1 cellular context compared by ENCODE assay signal in the genomic region with DNA sequence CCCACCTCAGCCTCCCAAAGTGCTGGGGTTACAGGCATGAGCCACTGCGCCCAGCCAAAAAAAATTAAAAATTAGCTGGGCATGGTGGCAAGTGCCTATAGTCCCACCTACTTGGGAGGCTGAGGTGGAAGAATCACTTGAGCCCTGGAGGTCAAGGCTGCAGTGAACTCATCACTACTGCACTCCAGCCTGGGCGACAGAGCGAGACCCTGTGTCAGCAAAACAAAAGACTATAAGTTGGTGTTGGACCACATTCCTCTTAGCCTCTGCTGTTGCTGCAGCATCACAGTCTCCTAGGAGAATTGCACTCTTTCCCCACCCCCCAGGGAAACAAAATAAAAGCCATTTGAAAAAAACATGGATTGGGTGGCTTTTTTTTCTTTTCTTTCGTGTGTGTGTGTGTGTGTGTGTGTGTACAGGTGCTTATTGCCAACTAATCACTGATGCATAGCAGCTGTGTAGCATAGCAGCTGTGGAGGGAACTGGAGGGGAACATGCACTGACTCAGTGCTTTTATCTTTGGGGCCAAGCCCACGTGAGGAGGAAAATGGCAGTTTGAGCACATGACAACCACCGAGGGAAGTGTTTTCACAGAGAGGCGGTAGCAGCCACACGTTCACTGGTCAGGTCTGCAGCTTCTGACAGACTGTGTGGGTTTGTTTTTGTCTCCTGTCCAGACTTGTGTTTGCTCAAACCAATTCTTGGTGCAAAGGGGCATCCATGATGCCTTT.
A peak's percentile ranks its signal among the peaks of the same experiment; 100 is the strongest.
TF ChIP-seq lines count a peak whose summit lies in the region.

No MANE protein-coding gene starts in this region.

TF ChIP-seq in K562, 482 proteins besides CTCF, POLR2A, EP300 and RAD21 (continued from another document and continues in another):
- TF ChIP-seq, protein P1, sequence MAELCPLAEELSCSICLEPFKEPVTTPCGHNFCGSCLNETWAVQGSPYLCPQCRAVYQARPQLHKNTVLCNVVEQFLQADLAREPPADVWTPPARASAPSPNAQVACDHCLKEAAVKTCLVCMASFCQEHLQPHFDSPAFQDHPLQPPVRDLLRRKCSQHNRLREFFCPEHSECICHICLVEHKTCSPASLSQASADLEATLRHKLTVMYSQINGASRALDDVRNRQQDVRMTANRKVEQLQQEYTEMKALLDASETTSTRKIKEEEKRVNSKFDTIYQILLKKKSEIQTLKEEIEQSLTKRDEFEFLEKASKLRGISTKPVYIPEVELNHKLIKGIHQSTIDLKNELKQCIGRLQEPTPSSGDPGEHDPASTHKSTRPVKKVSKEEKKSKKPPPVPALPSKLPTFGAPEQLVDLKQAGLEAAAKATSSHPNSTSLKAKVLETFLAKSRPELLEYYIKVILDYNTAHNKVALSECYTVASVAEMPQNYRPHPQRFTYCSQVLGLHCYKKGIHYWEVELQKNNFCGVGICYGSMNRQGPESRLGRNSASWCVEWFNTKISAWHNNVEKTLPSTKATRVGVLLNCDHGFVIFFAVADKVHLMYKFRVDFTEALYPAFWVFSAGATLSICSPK (IDR thresholded peaks at IDR 0.05; ENCODE audit: borderline replicate concordance) = no peak
- TF ChIP-seq, protein P2, sequence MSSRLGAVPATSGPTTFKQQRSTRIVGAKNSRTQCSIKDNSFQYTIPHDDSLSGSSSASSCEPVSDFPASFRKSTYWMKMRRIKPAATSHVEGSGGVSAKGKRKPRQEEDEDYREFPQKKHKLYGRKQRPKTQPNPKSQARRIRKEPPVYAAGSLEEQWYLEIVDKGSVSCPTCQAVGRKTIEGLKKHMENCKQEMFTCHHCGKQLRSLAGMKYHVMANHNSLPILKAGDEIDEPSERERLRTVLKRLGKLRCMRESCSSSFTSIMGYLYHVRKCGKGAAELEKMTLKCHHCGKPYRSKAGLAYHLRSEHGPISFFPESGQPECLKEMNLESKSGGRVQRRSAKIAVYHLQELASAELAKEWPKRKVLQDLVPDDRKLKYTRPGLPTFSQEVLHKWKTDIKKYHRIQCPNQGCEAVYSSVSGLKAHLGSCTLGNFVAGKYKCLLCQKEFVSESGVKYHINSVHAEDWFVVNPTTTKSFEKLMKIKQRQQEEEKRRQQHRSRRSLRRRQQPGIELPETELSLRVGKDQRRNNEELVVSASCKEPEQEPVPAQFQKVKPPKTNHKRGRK (tag; IDR thresholded peaks at IDR 0.05) = no peak
- TF ChIP-seq NELFE (IDR thresholded peaks at IDR 0.05; ENCODE audit: insufficient read depth, insufficient read length) = no peak
- peak; percentile 42; the same call in 1 of the 2 replicates for TF ChIP-seq HINFP (tag; conservative IDR thresholded peaks at IDR 0.05; ENCODE audit: low read depth)
- TF ChIP-seq BRD9 (IDR thresholded peaks at IDR 0.05; ENCODE audit: low read depth, partially characterized antibody) = no peak
- no peak for TF ChIP-seq HDAC6 (IDR thresholded peaks at IDR 0.05; ENCODE audit: low read depth, low read length)
- TF ChIP-seq NCOA6 (IDR thresholded peaks at IDR 0.05) = no peak
- no peak for TF ChIP-seq ZNF586 (CRISPR knock-in tag; conservative IDR thresholded peaks at IDR 0.05)
- TF ChIP-seq, protein P3, sequence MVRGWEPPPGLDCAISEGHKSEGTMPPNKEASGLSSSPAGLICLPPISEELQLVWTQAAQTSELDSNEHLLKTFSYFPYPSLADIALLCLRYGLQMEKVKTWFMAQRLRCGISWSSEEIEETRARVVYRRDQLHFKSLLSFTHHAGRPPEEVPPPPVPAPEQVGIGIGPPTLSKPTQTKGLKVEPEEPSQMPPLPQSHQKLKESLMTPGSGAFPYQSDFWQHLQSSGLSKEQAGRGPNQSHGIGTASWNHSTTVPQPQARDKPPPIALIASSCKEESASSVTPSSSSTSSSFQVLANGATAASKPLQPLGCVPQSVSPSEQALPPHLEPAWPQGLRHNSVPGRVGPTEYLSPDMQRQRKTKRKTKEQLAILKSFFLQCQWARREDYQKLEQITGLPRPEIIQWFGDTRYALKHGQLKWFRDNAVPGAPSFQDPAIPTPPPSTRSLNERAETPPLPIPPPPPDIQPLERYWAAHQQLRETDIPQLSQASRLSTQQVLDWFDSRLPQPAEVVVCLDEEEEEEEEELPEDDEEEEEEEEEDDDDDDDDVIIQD (CRISPR knock-in tag; IDR thresholded peaks at IDR 0.05) = 0 out of 2 replicates have a peak, but pooled peaks have one; percentile 69
- TF ChIP-seq GATAD2B (IDR thresholded peaks at IDR 0.05; ENCODE audit: borderline replicate concordance) = no peak
- no peak for TF ChIP-seq SRSF9 (IDR thresholded peaks at IDR 0.05; ENCODE audit: borderline replicate concordance, low read depth, low read length)
- peak; percentile 75 for TF ChIP-seq RAD51 (IDR thresholded peaks at IDR 0.05; ENCODE audit: borderline replicate concordance, low read depth)
- TF ChIP-seq, protein P4, sequence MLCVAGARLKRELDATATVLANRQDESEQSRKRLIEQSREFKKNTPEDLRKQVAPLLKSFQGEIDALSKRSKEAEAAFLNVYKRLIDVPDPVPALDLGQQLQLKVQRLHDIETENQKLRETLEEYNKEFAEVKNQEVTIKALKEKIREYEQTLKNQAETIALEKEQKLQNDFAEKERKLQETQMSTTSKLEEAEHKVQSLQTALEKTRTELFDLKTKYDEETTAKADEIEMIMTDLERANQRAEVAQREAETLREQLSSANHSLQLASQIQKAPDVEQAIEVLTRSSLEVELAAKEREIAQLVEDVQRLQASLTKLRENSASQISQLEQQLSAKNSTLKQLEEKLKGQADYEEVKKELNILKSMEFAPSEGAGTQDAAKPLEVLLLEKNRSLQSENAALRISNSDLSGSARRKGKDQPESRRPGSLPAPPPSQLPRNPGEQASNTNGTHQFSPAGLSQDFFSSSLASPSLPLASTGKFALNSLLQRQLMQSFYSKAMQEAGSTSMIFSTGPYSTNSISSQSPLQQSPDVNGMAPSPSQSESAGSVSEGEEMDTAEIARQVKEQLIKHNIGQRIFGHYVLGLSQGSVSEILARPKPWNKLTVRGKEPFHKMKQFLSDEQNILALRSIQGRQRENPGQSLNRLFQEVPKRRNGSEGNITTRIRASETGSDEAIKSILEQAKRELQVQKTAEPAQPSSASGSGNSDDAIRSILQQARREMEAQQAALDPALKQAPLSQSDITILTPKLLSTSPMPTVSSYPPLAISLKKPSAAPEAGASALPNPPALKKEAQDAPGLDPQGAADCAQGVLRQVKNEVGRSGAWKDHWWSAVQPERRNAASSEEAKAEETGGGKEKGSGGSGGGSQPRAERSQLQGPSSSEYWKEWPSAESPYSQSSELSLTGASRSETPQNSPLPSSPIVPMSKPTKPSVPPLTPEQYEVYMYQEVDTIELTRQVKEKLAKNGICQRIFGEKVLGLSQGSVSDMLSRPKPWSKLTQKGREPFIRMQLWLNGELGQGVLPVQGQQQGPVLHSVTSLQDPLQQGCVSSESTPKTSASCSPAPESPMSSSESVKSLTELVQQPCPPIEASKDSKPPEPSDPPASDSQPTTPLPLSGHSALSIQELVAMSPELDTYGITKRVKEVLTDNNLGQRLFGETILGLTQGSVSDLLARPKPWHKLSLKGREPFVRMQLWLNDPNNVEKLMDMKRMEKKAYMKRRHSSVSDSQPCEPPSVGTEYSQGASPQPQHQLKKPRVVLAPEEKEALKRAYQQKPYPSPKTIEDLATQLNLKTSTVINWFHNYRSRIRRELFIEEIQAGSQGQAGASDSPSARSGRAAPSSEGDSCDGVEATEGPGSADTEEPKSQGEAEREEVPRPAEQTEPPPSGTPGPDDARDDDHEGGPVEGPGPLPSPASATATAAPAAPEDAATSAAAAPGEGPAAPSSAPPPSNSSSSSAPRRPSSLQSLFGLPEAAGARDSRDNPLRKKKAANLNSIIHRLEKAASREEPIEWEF (CRISPR knock-in tag; IDR thresholded peaks at IDR 0.05) = no peak
- TF ChIP-seq, protein P5, sequence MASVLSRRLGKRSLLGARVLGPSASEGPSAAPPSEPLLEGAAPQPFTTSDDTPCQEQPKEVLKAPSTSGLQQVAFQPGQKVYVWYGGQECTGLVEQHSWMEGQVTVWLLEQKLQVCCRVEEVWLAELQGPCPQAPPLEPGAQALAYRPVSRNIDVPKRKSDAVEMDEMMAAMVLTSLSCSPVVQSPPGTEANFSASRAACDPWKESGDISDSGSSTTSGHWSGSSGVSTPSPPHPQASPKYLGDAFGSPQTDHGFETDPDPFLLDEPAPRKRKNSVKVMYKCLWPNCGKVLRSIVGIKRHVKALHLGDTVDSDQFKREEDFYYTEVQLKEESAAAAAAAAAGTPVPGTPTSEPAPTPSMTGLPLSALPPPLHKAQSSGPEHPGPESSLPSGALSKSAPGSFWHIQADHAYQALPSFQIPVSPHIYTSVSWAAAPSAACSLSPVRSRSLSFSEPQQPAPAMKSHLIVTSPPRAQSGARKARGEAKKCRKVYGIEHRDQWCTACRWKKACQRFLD (CRISPR knock-in tag; IDR thresholded peaks at IDR 0.05) = peak; percentile 81
- TF ChIP-seq ELK1 (CRISPR knock-in tag; IDR thresholded peaks at IDR 0.05) = no peak
- peak; percentile 57; the same call in 1 of the 2 replicates for TF ChIP-seq JUND (IDR thresholded peaks at IDR 0.05; ENCODE audit: borderline replicate concordance, low read depth, low read length)
- TF ChIP-seq JUND (tag; IDR thresholded peaks at IDR 0.05; ENCODE audit: borderline replicate concordance, low read depth, low read length) = peak; percentile 73; the same call in 2 of the 3 replicates
- TF ChIP-seq POLR2AphosphoS2 (IDR thresholded peaks at IDR 0.05; ENCODE audit: low read length) = no peak
- TF ChIP-seq HNRNPH1 (optimal IDR thresholded peaks at IDR 0.05; ENCODE audit: low read depth, low read length) = no peak
- no peak for TF ChIP-seq NCOA1 (IDR thresholded peaks at IDR 0.05; ENCODE audit: low read depth)
- TF ChIP-seq NFIX (CRISPR knock-in tag; IDR thresholded peaks at IDR 0.05; ENCODE audit: low read depth) = no peak
- no peak for TF ChIP-seq ETS1 (conservative IDR thresholded peaks at IDR 0.05; ENCODE audit: control insufficient read depth, low read depth, low read length)
- TF ChIP-seq THRAP3 (IDR thresholded peaks at IDR 0.05; ENCODE audit: borderline replicate concordance) = no peak
- no peak for TF ChIP-seq SRF (CRISPR knock-in tag; IDR thresholded peaks at IDR 0.05)
- TF ChIP-seq TGIF2 (CRISPR knock-in tag; IDR thresholded peaks at IDR 0.05) = no peak
- TF ChIP-seq NEUROD1 (IDR thresholded peaks at IDR 0.05; ENCODE audit: borderline replicate concordance, low read depth, low read length, partially characterized antibody) = no peak
- TF ChIP-seq ZBTB26 (CRISPR knock-in tag; IDR thresholded peaks at IDR 0.05) = 0 out of 2 replicates have a peak, but pooled peaks have one; percentile 7
- TF ChIP-seq THAP7 (CRISPR knock-in tag; IDR thresholded peaks at IDR 0.05) = no peak
- TF ChIP-seq TEAD4 (IDR thresholded peaks at IDR 0.05; ENCODE audit: low read length) = no peak
- TF ChIP-seq TEAD4 (CRISPR knock-in tag; IDR thresholded peaks at IDR 0.05; ENCODE audit: borderline replicate concordance) = no peak
- TF ChIP-seq SPI1 (IDR thresholded peaks at IDR 0.05; ENCODE audit: borderline replicate concordance, low read depth, low read length) = no peak
- TF ChIP-seq XRCC5 (IDR thresholded peaks at IDR 0.05; ENCODE audit: low read depth, low read length) = no peak
- no peak for TF ChIP-seq GABPB1 (CRISPR knock-in tag; IDR thresholded peaks at IDR 0.05)
- TF ChIP-seq HLTF (IDR thresholded peaks at IDR 0.05) = no peak
